ENCODE assay signal across 12 cellular contexts in genomic region chr6:32148289-32148688, GRCh38. TPM values are rescaled to one million over a fixed set of nuclear protein-coding genes. Genes with fewer than 3 reads are reported as not detected.
DNase-seq lines count a peak whose midpoint lies in the region; ATAC-seq, FAIRE-seq and TF ChIP-seq lines count a peak whose summit lies in the region.
"Had no signal": no experiment of that assay in that cellular context is flagged by ENCODE, and none has a peak within 500 bp of the region (broad histone marks: within the 10 kb centered on the region; RNA-seq: fewer than 3 reads in every experiment).

No MANE protein-coding gene starts in this region.

- no peaks in the 10 kb centered on the region for H3K36me3 Mint-ChIP-seq in activated CD4-positive, alpha-beta T cell treated with anti-CD3 and anti-CD28 coated beads, Interleukin-2, amount 10 ng/mL, durations not matched to agents 24 days and 14 days (ENCODE audit: low read depth)
- H3K36me3 Mint-ChIP-seq in activated T-helper 17 cell treated with anti-CD3 and anti-CD28 coated beads, Interleukin-2, amount 50 U/mL, for 72 hours (ENCODE audit: low read depth), result no peaks in the 10 kb centered on the region

- no peak for TF ChIP-seq POLR2A in GM12892 (IDR thresholded peaks at IDR 0.05; ENCODE audit: low read depth, low read length)

- peak overlapping the region; percentile 51 for H3K4me2 ChIP-seq in smooth muscle cell
- H3K4me2 ChIP-seq: A549 had no signal

- peaks cover 68% of the 10 kb centered on the region for H3K27me3 Mint-ChIP-seq in activated CD4-positive, alpha-beta T cell treated with anti-CD3 and anti-CD28 coated beads, Interleukin-2, amount 10 ng/mL, durations not matched to agents 24 days and 14 days
- peaks cover 28% of the 10 kb centered on the region for H3K27me3 Mint-ChIP-seq in activated T-helper 17 cell treated with anti-CD3 and anti-CD28 coated beads, Interleukin-2, amount 50 U/mL, for 72 hours

- no peak for ATAC-seq in activated T-helper 17 cell treated with anti-CD3 and anti-CD28 coated beads, Interleukin-2, amount 50 U/mL, for 72 hours (replicated peaks)

- no peak overlapping the region for H3K27ac ChIP-seq in smooth muscle cell (ENCODE audit: low read depth)
- H3K27ac ChIP-seq: A549 had no signal

- H3K27me3 ChIP-seq in iPS-15b (ENCODE audit: control insufficient read depth, insufficient read depth, low read length) (peaks cover 48% of the 10 kb centered on the region), smooth muscle cell (ENCODE audit: low read depth) (peaks cover 26% of the 10 kb centered on the region)

- no peak for FAIRE-seq in GM12892 (lab: Jason Lieb, UNC)
- FAIRE-seq: A549, small intestine had no signal

- peak overlapping the region; percentile 86 for H3K4me3 Mint-ChIP-seq in activated CD4-positive, alpha-beta T cell treated with anti-CD3 and anti-CD28 coated beads, Interleukin-2, amount 10 ng/mL, durations not matched to agents 24 days and 14 days
- peak overlapping the region; percentile 80 for H3K4me3 Mint-ChIP-seq in activated T-helper 17 cell treated with anti-CD3 and anti-CD28 coated beads, Interleukin-2, amount 50 U/mL, for 72 hours

- peaks cover 27% of the 10 kb centered on the region for H3K4me1 Mint-ChIP-seq in activated CD4-positive, alpha-beta T cell treated with anti-CD3 and anti-CD28 coated beads, Interleukin-2, amount 10 ng/mL, durations not matched to agents 24 days and 14 days
- peaks cover 17% of the 10 kb centered on the region for H3K4me1 Mint-ChIP-seq in activated T-helper 17 cell treated with anti-CD3 and anti-CD28 coated beads, Interleukin-2, amount 50 U/mL, for 72 hours

- TF ChIP-seq CTCF in smooth muscle cell (IDR thresholded peaks at IDR 0.05; ENCODE audit: borderline replicate concordance, insufficient read depth, poor library complexity, severe bottlenecking), result no peak
- TF ChIP-seq CTCF in GM20000 (IDR thresholded peaks at IDR 0.05; ENCODE audit: extremely low read depth, missing control alignments), result no peak

- H3F3A ChIP-seq in smooth muscle cell (ENCODE audit: low read depth), result no peaks in the 10 kb centered on the region

- peak overlapping the region; percentile 58 for H2AFZ ChIP-seq in smooth muscle cell (ENCODE audit: low read depth)

- WGBS in smooth muscle cell (ENCODE audit: low lambda C conversion rate), result 57% methylated on average over 12 of the region's 12 CpGs

- intact Hi-C loops in activated CD4-positive, alpha-beta T cell treated with anti-CD3 and anti-CD28 coated beads, Interleukin-2, amount 10 ng/mL, durations not matched to agents 24 days and 14 days (cut with micrococcal nuclease), result no loop called here

- peak overlapping the region; percentile 73 for H3K4me3 ChIP-seq in iPS-15b (ENCODE audit: low read depth, low read length)
- H3K4me3 ChIP-seq in smooth muscle cell, result peak overlapping the region; percentile 34
- H3K4me3 ChIP-seq: A549 had no signal

- H3K27ac Mint-ChIP-seq in activated CD4-positive, alpha-beta T cell treated with anti-CD3 and anti-CD28 coated beads, Interleukin-2, amount 10 ng/mL, durations not matched to agents 24 days and 14 days, result no peak overlapping the region
- H3K27ac Mint-ChIP-seq in activated T-helper 17 cell treated with anti-CD3 and anti-CD28 coated beads, Interleukin-2, amount 50 U/mL, for 72 hours, result peak overlapping the region; percentile 48

- H3K79me2 ChIP-seq in smooth muscle cell (ENCODE audit: low read depth), result no peaks in the 10 kb centered on the region

- no peaks in the 10 kb centered on the region for H3K9me3 Mint-ChIP-seq in activated CD4-positive, alpha-beta T cell treated with anti-CD3 and anti-CD28 coated beads, Interleukin-2, amount 10 ng/mL, durations not matched to agents 24 days and 14 days
- no peaks in the 10 kb centered on the region for H3K9me3 Mint-ChIP-seq in activated T-helper 17 cell treated with anti-CD3 and anti-CD28 coated beads, Interleukin-2, amount 50 U/mL, for 72 hours

- no peak overlapping the region for H3K9ac ChIP-seq in iPS-15b (ENCODE audit: low read depth, low read length)
- H3K9ac ChIP-seq in smooth muscle cell (ENCODE audit: low read depth), result no peak overlapping the region

- H3K4me1 ChIP-seq in iPS-15b (ENCODE audit: control insufficient read depth, insufficient read depth, low read length), result peaks cover 21% of the 10 kb centered on the region
- peaks cover 12% of the 10 kb centered on the region for H3K4me1 ChIP-seq in smooth muscle cell (ENCODE audit: low read depth)

- H3K9me3 ChIP-seq in iPS-15b (ENCODE audit: control insufficient read depth, insufficient read depth, low read length) (no peaks in the 10 kb centered on the region), smooth muscle cell (replicated peaks; ENCODE audit: low read depth) (no peaks in the 10 kb centered on the region)
- H3K9me3 ChIP-seq: A549 had no signal

- DNase-seq in activated CD4-positive, alpha-beta T cell treated with anti-CD3 and anti-CD28 coated beads, Interleukin-2, amount 10 ng/mL, durations not matched to agents 24 days and 14 days, result no peak
- DNase-seq in activated CD4-positive, alpha-beta T cell treated with anti-CD3 and anti-CD28 coated beads for 4 hours, result no peak
- DNase-seq in smooth muscle cell (lab: John Stamatoyannopoulos, UW; ENCODE audit: unreplicated experiment) (no peak), GM20000 (ENCODE audit: low spot score) (no peak), SK-N-DZ (ENCODE audit: low spot score) (no peak), GM12892 (ENCODE audit: insufficient read length) (no peak)
- DNase-seq: DMS79 treated with DMSO at 0.1 percent for 48 hours, NCI-H2081 treated with DMSO at 0.1 percent for 48 hours had no signal

- H4K20me1 ChIP-seq in smooth muscle cell (ENCODE audit: low read depth), result no peaks in the 10 kb centered on the region

- H3K36me3 ChIP-seq in iPS-15b (ENCODE audit: control insufficient read depth, insufficient read depth, low read length), result no peaks in the 10 kb centered on the region
- no peaks in the 10 kb centered on the region for H3K36me3 ChIP-seq in smooth muscle cell (ENCODE audit: low read depth)

RNA-seq across cellular contexts. Expression of gene PRRT1, which starts 3.5 kb away (rescaled TPM):
- 0.24 and 0.35 TPM in 2 replicates for total RNA-seq in activated CD4-positive, alpha-beta T cell treated with anti-CD3 and anti-CD28 coated beads, Interleukin-2, amount 10 ng/mL, durations not matched to agents 24 days and 14 days
- total RNA-seq in activated T-helper 17 cell treated with anti-CD3 and anti-CD28 coated beads, Interleukin-2, amount 50 U/mL, for 72 hours, result under 1 TPM; 0.17 to 0.29 TPM
- 0.94 TPM in 1 of 2 replicates, not detected in the other for total RNA-seq in smooth muscle cell
- 1.4 and 3.3 TPM in 2 replicates for polyA plus RNA-seq in smooth muscle cell
- 0.37 TPM in 1 of 2 replicates, not detected in the other for polyA plus RNA-seq in SK-N-DZ (2014; cell fraction: cytosol; rRNA removed)
- 0.25 and 1.9 TPM in 2 replicates for polyA plus RNA-seq in SK-N-DZ (2014; cell fraction: nucleus; rRNA removed)
- polyA plus RNA-seq in GM12892 (2012; ENCODE audit: missing spikeins), result not detected

RNA-seq across cellular contexts. Expression of gene PPT2, which starts 5.7 kb away (rescaled TPM):
- total RNA-seq in activated CD4-positive, alpha-beta T cell treated with anti-CD3 and anti-CD28 coated beads, Interleukin-2, amount 10 ng/mL, durations not matched to agents 24 days and 14 days, result 11.3 and 12.7 TPM in 2 replicates
- 10 to 100 TPM; 10.5 to 18.0 TPM for total RNA-seq in activated T-helper 17 cell treated with anti-CD3 and anti-CD28 coated beads, Interleukin-2, amount 50 U/mL, for 72 hours
- 13.3 and 17.5 TPM in 2 replicates for total RNA-seq in smooth muscle cell
- polyA plus RNA-seq in smooth muscle cell, result 15.7 and 17.8 TPM in 2 replicates
- polyA plus RNA-seq in SK-N-DZ (2014; cell fraction: cytosol; rRNA removed), result 37.6 and 39.7 TPM in 2 replicates
- polyA plus RNA-seq in SK-N-DZ (2014; cell fraction: nucleus; rRNA removed), result 55.2 and 163 TPM in 2 replicates
- polyA plus RNA-seq in GM12892 (2012; ENCODE audit: missing spikeins), result 3.6 TPM

RNA-seq across cellular contexts. Expression of gene EGFL8, which starts 16.1 kb away (rescaled TPM):
- 8.6 and 9.7 TPM in 2 replicates for total RNA-seq in activated CD4-positive, alpha-beta T cell treated with anti-CD3 and anti-CD28 coated beads, Interleukin-2, amount 10 ng/mL, durations not matched to agents 24 days and 14 days
- 10 to 100 TPM in 1 of 2 donors, 1 to 10 TPM in 1; 6.7 to 10.1 TPM for total RNA-seq in activated T-helper 17 cell treated with anti-CD3 and anti-CD28 coated beads, Interleukin-2, amount 50 U/mL, for 72 hours
- total RNA-seq in smooth muscle cell, result 3.6 and 5.6 TPM in 2 replicates
- polyA plus RNA-seq in smooth muscle cell, result 4.3 and 8.2 TPM in 2 replicates
- 5.8 and 7.3 TPM in 2 replicates for polyA plus RNA-seq in SK-N-DZ (2014; cell fraction: cytosol; rRNA removed)
- 56.1 and 73.5 TPM in 2 replicates for polyA plus RNA-seq in SK-N-DZ (2014; cell fraction: nucleus; rRNA removed)
- 1.2 TPM for polyA plus RNA-seq in GM12892 (2012; ENCODE audit: missing spikeins)

RNA-seq across cellular contexts. Expression of gene FKBPL, which starts 18.2 kb away (rescaled TPM):
- 6.2 and 6.9 TPM in 2 replicates for total RNA-seq in activated CD4-positive, alpha-beta T cell treated with anti-CD3 and anti-CD28 coated beads, Interleukin-2, amount 10 ng/mL, durations not matched to agents 24 days and 14 days
- total RNA-seq in activated T-helper 17 cell treated with anti-CD3 and anti-CD28 coated beads, Interleukin-2, amount 50 U/mL, for 72 hours, result 1 to 10 TPM; 7.4 to 9.3 TPM
- total RNA-seq in smooth muscle cell, result 5.3 and 6.5 TPM in 2 replicates
- polyA plus RNA-seq in smooth muscle cell, result 5.4 and 7.7 TPM in 2 replicates
- polyA plus RNA-seq in SK-N-DZ (2014; cell fraction: cytosol; rRNA removed), result 12.6 and 12.9 TPM in 2 replicates
- 5.5 and 8.7 TPM in 2 replicates for polyA plus RNA-seq in SK-N-DZ (2014; cell fraction: nucleus; rRNA removed)
- polyA plus RNA-seq in GM12892 (2012; ENCODE audit: missing spikeins), result 4.5 TPM

RNA-seq across cellular contexts. Expression of gene ATF6B, which starts 20.2 kb away (rescaled TPM):
- 72.9 and 81.0 TPM in 2 replicates for total RNA-seq in activated CD4-positive, alpha-beta T cell treated with anti-CD3 and anti-CD28 coated beads, Interleukin-2, amount 10 ng/mL, durations not matched to agents 24 days and 14 days
- 10 to 100 TPM; 73.4 to 99.9 TPM for total RNA-seq in activated T-helper 17 cell treated with anti-CD3 and anti-CD28 coated beads, Interleukin-2, amount 50 U/mL, for 72 hours
- total RNA-seq in smooth muscle cell, result 22.2 and 23.0 TPM in 2 replicates
- polyA plus RNA-seq in smooth muscle cell, result 22.5 and 39.8 TPM in 2 replicates
- 30.2 and 31.3 TPM in 2 replicates for polyA plus RNA-seq in SK-N-DZ (2014; cell fraction: cytosol; rRNA removed)
- polyA plus RNA-seq in SK-N-DZ (2014; cell fraction: nucleus; rRNA removed), result 60.3 and 81.6 TPM in 2 replicates
- 67.0 TPM for polyA plus RNA-seq in GM12892 (2012; ENCODE audit: missing spikeins)
